Comparison of ENCODE assay signal across 9 cellular contexts in genomic region chr2:62038980-62039771, GRCh38.
A peak's percentile ranks its signal among the peaks of the same experiment; 100 is the strongest.
DNase-seq lines count a peak whose midpoint lies in the region; ATAC-seq and TF ChIP-seq lines count a peak whose summit lies in the region.
"Had no signal": no experiment of that assay in that cellular context is flagged by ENCODE, and none has a peak within 500 bp of the region (broad histone marks: within the 10 kb centered on the region; RNA-seq: fewer than 3 reads in every experiment).

No MANE protein-coding gene starts in this region.

- H3K36me3 Mint-ChIP-seq in CD8-positive, alpha-beta T cell, result peaks cover 2% of the 10 kb centered on the region

- POLR2A ChIA-PET in CD8-positive, alpha-beta T cell (lab: Charles Lee), result interaction anchor here (1.5 kb wide), 1 partner anchor 14 kb away, joined by 4 read pairs; no protein-coding TSS in a partner anchor
- POLR2A ChIA-PET in HEK293T (lab: Yijun Ruan, JAX), result no interaction called here

- ATAC-seq in CD8-positive, alpha-beta T cell, result peak; percentile 40
- ATAC-seq in HG03108 (IDR thresholded peaks at IDR 0.05; ENCODE audit: unreplicated experiment) (peak; percentile 97), left lobe of liver (no peak)

- peaks cover 15% of the 10 kb centered on the region for H3K4me1 ChIP-seq in CD8-positive, alpha-beta T cell (ENCODE audit: insufficient read depth, low read length)

- no peak overlapping the region for H3K27ac ChIP-seq in CD8-positive, alpha-beta T cell (ENCODE audit: low read depth, low read length)
- H3K27ac ChIP-seq: thoracic aorta had no signal

- peak in 2 of 7 experiments; percentile 22 to 53 for DNase-seq in CD8-positive, alpha-beta T cell
- DNase-seq in GM19238 (ENCODE audit: insufficient read length, low spot score) (peak; percentile 69), SK-MEL-5 (ENCODE audit: low read depth, low spot score) (peak; percentile 75), globus pallidus (ENCODE audit: low spot score) (peak; percentile 37), HEK293T (ENCODE audit: extremely low spot score) (no peak), left lobe of liver (ENCODE audit: low spot score) (no peak), NCI-H1417 treated with DMSO at 0.1 percent for 48 hours (lab: John Stamatoyannopoulos, UW) (no peak)

- H3K27ac Mint-ChIP-seq in CD8-positive, alpha-beta T cell, result peak overlapping the region; percentile 53

- H3K4me1 Mint-ChIP-seq in CD8-positive, alpha-beta T cell (ENCODE audit: low read depth), result peaks cover 22% of the 10 kb centered on the region

- no peaks in the 10 kb centered on the region for H3K27me3 ChIP-seq in CD8-positive, alpha-beta T cell (ENCODE audit: insufficient read depth, low read length)

- TF ChIP-seq CTCF in CD8-positive, alpha-beta T cell (IDR thresholded peaks at IDR 0.05), result no peak

- no peak overlapping the region for H3K4me3 ChIP-seq in CD8-positive, alpha-beta T cell (ENCODE audit: low read depth, low read length)
- H3K4me3 ChIP-seq: thoracic aorta had no signal

- H3K9me3 ChIP-seq in CD8-positive, alpha-beta T cell (ENCODE audit: low read length), result no peaks in the 10 kb centered on the region
- H3K9me3 ChIP-seq: thoracic aorta had no signal

- no peaks in the 10 kb centered on the region for H3K36me3 ChIP-seq in CD8-positive, alpha-beta T cell (ENCODE audit: insufficient read depth, low read length)
- H3K36me3 ChIP-seq: thoracic aorta had no signal

- intact Hi-C loops in CD8-positive, alpha-beta T cell (cut with DNase I, micrococcal nuclease), result no loop called here

- H3K4me3 Mint-ChIP-seq in CD8-positive, alpha-beta T cell, result no peak overlapping the region

- CTCF ChIA-PET in CD8-positive, alpha-beta T cell (lab: Charles Lee), result no interaction called here
- CTCF ChIA-PET in HEK293T (lab: Yijun Ruan, JAX), result no interaction called here

- H3K27me3 Mint-ChIP-seq in CD8-positive, alpha-beta T cell (ENCODE audit: low read depth), result no peaks in the 10 kb centered on the region

- no peaks in the 10 kb centered on the region for H3K9me3 Mint-ChIP-seq in CD8-positive, alpha-beta T cell

- in situ Hi-C loops in SK-MEL-5 (cut with HindIII; ENCODE audit: low pct_unique_long_range_greater_than_20kb, low sequenced_read_pairs), result no loop called here

TF ChIP-seq in HEK293T, 16 proteins besides CTCF, POLR2A, EP300 and RAD21:
- TF ChIP-seq FOXM1 (IDR thresholded peaks at IDR 0.05; ENCODE audit: borderline replicate concordance) (no peak), FOXA1 (IDR thresholded peaks at IDR 0.05) (no peak), CTBP1 (IDR thresholded peaks at IDR 0.05; ENCODE audit: borderline replicate concordance) (no peak), LEF1 (IDR thresholded peaks at IDR 0.05; ENCODE audit: borderline replicate concordance) (no peak), PKNOX1 (IDR thresholded peaks at IDR 0.05) (no peak), ELF4 (IDR thresholded peaks at IDR 0.05) (no peak), HDGF (IDR thresholded peaks at IDR 0.05; ENCODE audit: borderline replicate concordance) (no peak), SUZ12 (IDR thresholded peaks at IDR 0.05) (no peak), L3MBTL2 (conservative IDR thresholded peaks at IDR 0.05) (no peak)

Comparison
In these comparisons a context has a peak if more than half of its experiments do, and no peak if none do; other contexts are left out.
1. DNase-seq: peak in GM19238 (single experiment), SK-MEL-5 (single experiment) and globus pallidus (single experiment); none in HEK293T (single experiment), left lobe of liver (single experiment) and NCI-H1417 treated with DMSO at 0.1 percent for 48 hours (single experiment).